In the genomic region with DNA sequence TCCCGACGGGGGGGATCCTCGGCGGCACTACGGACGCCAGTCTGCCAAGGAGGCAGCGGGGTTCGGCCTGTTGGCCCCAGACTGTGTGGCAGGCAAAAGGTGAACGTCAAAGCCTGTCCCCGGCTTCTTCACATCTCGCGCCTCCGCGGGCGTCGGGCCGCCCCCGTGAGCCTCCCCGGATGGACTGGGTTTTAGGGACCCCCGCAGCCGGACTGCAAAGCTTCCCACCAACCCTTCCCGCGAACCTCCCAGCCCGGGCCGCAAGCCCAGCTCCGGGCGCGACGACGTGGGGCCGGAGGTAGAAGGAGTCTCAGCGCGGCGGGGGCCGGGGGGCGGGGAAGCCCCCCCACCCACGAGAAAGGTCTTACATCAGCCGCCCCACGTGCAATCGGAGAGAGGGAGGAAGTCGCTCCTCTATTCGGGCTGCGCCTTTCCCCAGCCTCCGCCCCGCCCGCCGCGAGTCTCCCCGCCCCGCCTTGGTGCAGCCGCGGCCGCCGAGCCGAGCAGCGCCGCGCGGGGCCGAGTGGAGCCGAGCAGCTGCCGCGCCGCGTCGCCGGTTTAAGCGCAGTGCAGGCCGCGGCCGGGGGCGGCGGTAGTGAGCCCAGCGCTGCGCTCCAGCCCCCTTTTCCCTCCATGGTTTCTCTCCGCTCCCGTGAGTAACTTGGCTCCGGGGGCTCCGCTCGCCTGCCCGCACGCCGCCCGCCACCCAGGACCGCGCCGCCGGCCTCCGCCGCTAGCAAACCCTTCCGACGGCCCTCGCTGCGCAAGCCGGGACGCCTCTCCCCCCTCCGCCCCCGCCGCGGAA, we compare ENCODE assay signal across 8 cellular contexts. TPM values are rescaled to one million over a fixed set of nuclear protein-coding genes. Genes with fewer than 3 reads are reported as not detected.
DNase-seq lines count a peak whose midpoint lies in the region; ATAC-seq and TF ChIP-seq lines count a peak whose summit lies in the region.

TSS of gene ANP32B (plus strand) at position 623 of the 805 bp plus-strand sequence. CDS start 215 bp downstream, outside the sequence.

- TF ChIP-seq CTCF in GM12865 (IDR thresholded peaks at IDR 0.05; ENCODE audit: insufficient read depth, low read depth, low read length, missing control alignments) (peak; percentile 90), SU-DHL-6 (IDR thresholded peaks at IDR 0.05; ENCODE audit: insufficient read depth, low read length, poor library complexity, severe bottlenecking) (peak; percentile 37), parathyroid adenoma (IDR thresholded peaks at IDR 0.05) (peak; percentile 56), tibial artery (IDR thresholded peaks at IDR 0.05) (peak; percentile 84 to 92)

- H3K79me2 ChIP-seq in SU-DHL-6 (ENCODE audit: insufficient read depth, low read length) (peaks cover 50% of the 10 kb centered on the region), parathyroid adenoma (peaks cover 10% of the 10 kb centered on the region)

- H3K9me3 ChIP-seq in SU-DHL-6 (ENCODE audit: insufficient read depth, low read length) (no peaks in the 10 kb centered on the region), parathyroid adenoma (ENCODE audit: control insufficient read depth, low read length) (no peaks in the 10 kb centered on the region), tibial artery (no peaks in the 10 kb centered on the region)

- H3K9me2 ChIP-seq in SU-DHL-6 (replicated peaks; ENCODE audit: insufficient read depth, low read length), result no peaks in the 10 kb centered on the region

- peaks cover 8% of the 10 kb centered on the region for H3K36me3 Mint-ChIP-seq in activated naive CD8-positive, alpha-beta T cell treated with anti-CD3 and anti-CD28 coated beads, Interleukin-2, amount 10 ng/mL, durations not matched to agents 7 days and 5 days

- H3K4me3 ChIP-seq in GM12865 (ENCODE audit: low read depth, low read length) (peak within 1 kb of the TSS; percentile 93), SU-DHL-6 (ENCODE audit: insufficient read depth, low read length, poor library complexity, severe bottlenecking) (peak within 1 kb of the TSS; percentile 95), parathyroid adenoma (ENCODE audit: low read depth, low read length) (peak within 1 kb of the TSS; percentile 98), tibial artery (peak within 1 kb of the TSS; percentile 89 to 91)

- no peaks in the 10 kb centered on the region for H3K36me3 ChIP-seq in SU-DHL-6 (ENCODE audit: low read length)
- no peaks in the 10 kb centered on the region for H3K36me3 ChIP-seq in parathyroid adenoma (ENCODE audit: control insufficient read depth, insufficient read depth, low read length)
- H3K36me3 ChIP-seq in tibial artery, result no peaks in the 10 kb centered on the region

- H2AFZ ChIP-seq in SU-DHL-6 (ENCODE audit: low read depth, low read length, severe bottlenecking) (peak within 1 kb of the TSS; percentile 83), parathyroid adenoma (peak within 1 kb of the TSS; percentile 90)

- H3K27me3 Mint-ChIP-seq in activated naive CD8-positive, alpha-beta T cell treated with anti-CD3 and anti-CD28 coated beads, Interleukin-2, amount 10 ng/mL, durations not matched to agents 7 days and 5 days, result no peaks in the 10 kb centered on the region

- peak; percentile 60 for ATAC-seq in HG02571 (IDR thresholded peaks at IDR 0.05; ENCODE audit: unreplicated experiment)
- peak; percentile 88 for ATAC-seq in activated naive CD8-positive, alpha-beta T cell treated with anti-CD3 and anti-CD28 coated beads, Interleukin-2, amount 10 ng/mL, durations not matched to agents 7 days and 5 days (ENCODE audit: low read depth)
- ATAC-seq in Right ventricle myocardium inferior, result peak; percentile 94

- H3K4me2 ChIP-seq in SU-DHL-6 (ENCODE audit: low read depth, low read length, poor library complexity, severe bottlenecking) (peak within 1 kb of the TSS; percentile 98), parathyroid adenoma (ENCODE audit: low read length) (peak within 1 kb of the TSS; percentile 86)

- H3K27me3 ChIP-seq in SU-DHL-6 (ENCODE audit: low read length), result no peaks in the 10 kb centered on the region
- H3K27me3 ChIP-seq in parathyroid adenoma (ENCODE audit: control insufficient read depth, insufficient read depth, low read length), result no peaks in the 10 kb centered on the region
- no peaks in the 10 kb centered on the region for H3K27me3 ChIP-seq in tibial artery

- H3K4me1 Mint-ChIP-seq in activated naive CD8-positive, alpha-beta T cell treated with anti-CD3 and anti-CD28 coated beads, Interleukin-2, amount 10 ng/mL, durations not matched to agents 7 days and 5 days, result peaks cover 38% of the 10 kb centered on the region

- H4K20me1 ChIP-seq in SU-DHL-6 (ENCODE audit: low read depth, low read length), result peaks cover 4% of the 10 kb centered on the region; the same call in 1 of the 2 replicates

- H3K27ac Mint-ChIP-seq in activated naive CD8-positive, alpha-beta T cell treated with anti-CD3 and anti-CD28 coated beads, Interleukin-2, amount 10 ng/mL, durations not matched to agents 7 days and 5 days, result peak within 1 kb of the TSS; percentile 89

- H3K4me3 Mint-ChIP-seq in activated naive CD8-positive, alpha-beta T cell treated with anti-CD3 and anti-CD28 coated beads, Interleukin-2, amount 10 ng/mL, durations not matched to agents 7 days and 5 days, result peak within 1 kb of the TSS; percentile 86

- H3K27ac ChIP-seq in SU-DHL-6 (ENCODE audit: low read depth, low read length) (peak within 1 kb of the TSS; percentile 93), parathyroid adenoma (peak within 1 kb of the TSS; percentile 91), tibial artery (peak within 1 kb of the TSS; percentile 98 to 99)

- intact Hi-C loops in Right ventricle myocardium inferior (cut with DNase I), result loop anchor here (1.0 to 10.0 kb wide), 4 partner anchors 34 to 348 kb away; partner anchors contain the start of genes NCBP1, TBC1D2 and TSTD2
- intact Hi-C loops in tibial artery (cut with DNase I; ENCODE audit: low total_unique reads), result loop anchor here (10.0 kb wide), 1 partner anchor 278 kb away; no protein-coding TSS in a partner anchor

- peaks cover 31% of the 10 kb centered on the region for H3F3A ChIP-seq in SU-DHL-6 (ENCODE audit: insufficient read depth)

- POLR2A ChIA-PET in activated naive CD8-positive, alpha-beta T cell treated with anti-CD3 and anti-CD28 coated beads, Interleukin-2, amount 10 ng/mL, durations not matched to agents 7 days and 5 days (lab: Charles Lee), result interaction anchor here (0.6 to 7.5 kb wide), 30 partner anchors 8 to 349 kb away, joined by 3 to 79 read pairs (median 4); partner anchors contain the start of genes HEMGN, NANS, NCBP1 and TBC1D2

- H3K4me1 ChIP-seq in parathyroid adenoma, result no peaks in the 10 kb centered on the region
- peaks cover 0 to 36% (median 14%) of the 10 kb centered on the region in 4 donors for H3K4me1 ChIP-seq in tibial artery

- H3K9ac ChIP-seq in SU-DHL-6 (ENCODE audit: low read length) (peak within 1 kb of the TSS; percentile 100), parathyroid adenoma (peak within 1 kb of the TSS; percentile 46)

- peak; percentile 96 for DNase-seq in GM12865 (ENCODE audit: low read depth)
- peak; percentile 73 for DNase-seq in NCI-H1048 (lab: John Stamatoyannopoulos, UW)
- DNase-seq in activated naive CD8-positive, alpha-beta T cell treated with anti-CD3 and anti-CD28 coated beads, Interleukin-2, amount 10 ng/mL, durations not matched to agents 7 days and 5 days, result peak; percentile 99
- peak; percentile 96 for DNase-seq in Right ventricle myocardium inferior (ENCODE audit: missing footprints)
- DNase-seq in tibial artery, result peak; percentile 88 to 95

- no peaks in the 10 kb centered on the region for H3K9me3 Mint-ChIP-seq in activated naive CD8-positive, alpha-beta T cell treated with anti-CD3 and anti-CD28 coated beads, Interleukin-2, amount 10 ng/mL, durations not matched to agents 7 days and 5 days

RNA-seq across cellular contexts. Expression of gene ANP32B, which starts in this region (rescaled TPM):
- total RNA-seq in activated naive CD8-positive, alpha-beta T cell treated with anti-CD3 and anti-CD28 coated beads, Interleukin-2, amount 10 ng/mL, durations not matched to agents 7 days and 5 days, result 100 to 1,000 TPM; 295 to 296 TPM
- total RNA-seq in Right ventricle myocardium inferior, result 54.5 TPM

Comparison
In these comparisons a context has a peak if more than half of its experiments do, and no peak if none do; other contexts are left out.
1. Peak in every context shown above with its lines: DNase-seq, ATAC-seq, H3K4me3 ChIP-seq and H3K27ac ChIP-seq.
2. CTCF ChIP-seq: peak in every context shown above with its lines; median percentile 90 in GM12865; 88 in tibial artery; 56 in parathyroid adenoma; 37 in SU-DHL-6.